In the genomic region with DNA sequence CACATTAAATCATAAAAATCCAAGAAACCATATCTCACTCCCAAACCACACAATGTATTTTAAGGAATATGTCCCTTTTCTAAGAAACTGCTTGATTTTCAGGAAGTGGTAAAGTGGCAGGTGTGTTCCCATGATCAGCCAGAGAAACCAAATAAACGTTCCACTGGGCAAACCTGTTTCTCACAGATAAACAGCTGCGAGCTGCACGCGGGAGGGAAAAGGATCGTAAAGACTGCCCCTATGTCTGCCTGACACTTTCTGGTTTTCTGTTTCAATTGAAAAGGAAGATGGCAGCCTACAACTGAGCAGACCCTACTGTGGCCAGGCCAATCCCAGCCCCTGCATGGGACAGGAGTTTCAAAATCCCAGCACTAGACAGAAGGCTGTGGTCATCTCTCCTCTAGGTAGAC, we compare ENCODE assay signal across 1 cellular context.
TF ChIP-seq lines count a peak whose summit lies in the region.

No MANE protein-coding gene starts in this region.

TF ChIP-seq in K562, 482 proteins besides CTCF, POLR2A, EP300 and RAD21 (continued from another document and continues in another):
- TF ChIP-seq NEUROD1 (IDR thresholded peaks at IDR 0.05; ENCODE audit: borderline replicate concordance, low read depth, low read length, partially characterized antibody) (peak; percentile 63), MEIS2 (IDR thresholded peaks at IDR 0.05; ENCODE audit: partially characterized antibody) (peak; percentile 66), ZNF174 (CRISPR knock-in tag; IDR thresholded peaks at IDR 0.05) (no peak), EZH2 (IDR thresholded peaks at IDR 0.05; ENCODE audit: borderline replicate concordance, low read depth, low read length) (no peak), FOXJ2 (tag; IDR thresholded peaks at IDR 0.05) (no peak), CBX8 (IDR thresholded peaks at IDR 0.05; ENCODE audit: borderline replicate concordance, extremely low read depth, low read depth, low read length, poor library complexity, severe bottlenecking) (no peak), HDAC8 (tag; IDR thresholded peaks at IDR 0.05) (no peak), RNF2 (IDR thresholded peaks at IDR 0.05) (peak; percentile 33; the same call in 1 of the 2 replicates), SLC30A9 (CRISPR knock-in tag; IDR thresholded peaks at IDR 0.05) (no peak), HMG20A (CRISPR knock-in tag; conservative IDR thresholded peaks at IDR 0.05) (no peak), NR2C1 (IDR thresholded peaks at IDR 0.05) (no peak), NR2C1 (tag; IDR thresholded peaks at IDR 0.05) (peak; percentile 60; the same call in 1 of the 2 replicates), SMAD4 (CRISPR knock-in tag; conservative IDR thresholded peaks at IDR 0.05) (peak; percentile 97), KAT2B (IDR thresholded peaks at IDR 0.05; ENCODE audit: low read depth, low read length) (no peak), PHTF2 (CRISPR knock-in tag; IDR thresholded peaks at IDR 0.05) (no peak), TAF15 (IDR thresholded peaks at IDR 0.05; ENCODE audit: low read depth, low read length) (no peak), FOXA3 (CRISPR knock-in tag; conservative IDR thresholded peaks at IDR 0.05 in 1 of 2, IDR thresholded peaks at IDR 0.05 in 1 of 2) (peak in 1 of 2 experiments; percentile 57; a peak in 1 of 4 replicates), SIRT6 (IDR thresholded peaks at IDR 0.05; ENCODE audit: low read depth, low read length) (no peak)
- TF ChIP-seq, protein P1, sequence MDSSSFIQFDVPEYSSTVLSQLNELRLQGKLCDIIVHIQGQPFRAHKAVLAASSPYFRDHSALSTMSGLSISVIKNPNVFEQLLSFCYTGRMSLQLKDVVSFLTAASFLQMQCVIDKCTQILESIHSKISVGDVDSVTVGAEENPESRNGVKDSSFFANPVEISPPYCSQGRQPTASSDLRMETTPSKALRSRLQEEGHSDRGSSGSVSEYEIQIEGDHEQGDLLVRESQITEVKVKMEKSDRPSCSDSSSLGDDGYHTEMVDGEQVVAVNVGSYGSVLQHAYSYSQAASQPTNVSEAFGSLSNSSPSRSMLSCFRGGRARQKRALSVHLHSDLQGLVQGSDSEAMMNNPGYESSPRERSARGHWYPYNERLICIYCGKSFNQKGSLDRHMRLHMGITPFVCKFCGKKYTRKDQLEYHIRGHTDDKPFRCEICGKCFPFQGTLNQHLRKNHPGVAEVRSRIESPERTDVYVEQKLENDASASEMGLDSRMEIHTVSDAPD (CRISPR knock-in tag; IDR thresholded peaks at IDR 0.05), result no peak
- TF ChIP-seq, protein P2, sequence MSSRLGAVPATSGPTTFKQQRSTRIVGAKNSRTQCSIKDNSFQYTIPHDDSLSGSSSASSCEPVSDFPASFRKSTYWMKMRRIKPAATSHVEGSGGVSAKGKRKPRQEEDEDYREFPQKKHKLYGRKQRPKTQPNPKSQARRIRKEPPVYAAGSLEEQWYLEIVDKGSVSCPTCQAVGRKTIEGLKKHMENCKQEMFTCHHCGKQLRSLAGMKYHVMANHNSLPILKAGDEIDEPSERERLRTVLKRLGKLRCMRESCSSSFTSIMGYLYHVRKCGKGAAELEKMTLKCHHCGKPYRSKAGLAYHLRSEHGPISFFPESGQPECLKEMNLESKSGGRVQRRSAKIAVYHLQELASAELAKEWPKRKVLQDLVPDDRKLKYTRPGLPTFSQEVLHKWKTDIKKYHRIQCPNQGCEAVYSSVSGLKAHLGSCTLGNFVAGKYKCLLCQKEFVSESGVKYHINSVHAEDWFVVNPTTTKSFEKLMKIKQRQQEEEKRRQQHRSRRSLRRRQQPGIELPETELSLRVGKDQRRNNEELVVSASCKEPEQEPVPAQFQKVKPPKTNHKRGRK (tag; IDR thresholded peaks at IDR 0.05), result no peak
- TF ChIP-seq, protein P3, sequence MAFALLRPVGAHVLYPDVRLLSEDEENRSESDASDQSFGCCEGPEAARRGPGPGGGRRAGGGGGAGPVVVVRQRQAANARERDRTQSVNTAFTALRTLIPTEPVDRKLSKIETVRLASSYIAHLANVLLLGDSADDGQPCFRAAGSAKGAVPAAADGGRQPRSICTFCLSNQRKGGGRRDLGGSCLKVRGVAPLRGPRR (CRISPR knock-in tag; IDR thresholded peaks at IDR 0.05), result no peak
- TF ChIP-seq, protein P4, sequence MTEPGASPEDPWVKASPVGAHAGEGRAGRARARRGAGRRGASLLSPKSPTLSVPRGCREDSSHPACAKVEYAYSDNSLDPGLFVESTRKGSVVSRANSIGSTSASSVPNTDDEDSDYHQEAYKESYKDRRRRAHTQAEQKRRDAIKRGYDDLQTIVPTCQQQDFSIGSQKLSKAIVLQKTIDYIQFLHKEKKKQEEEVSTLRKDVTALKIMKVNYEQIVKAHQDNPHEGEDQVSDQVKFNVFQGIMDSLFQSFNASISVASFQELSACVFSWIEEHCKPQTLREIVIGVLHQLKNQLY (CRISPR knock-in tag; conservative IDR thresholded peaks at IDR 0.05), result no peak
- TF ChIP-seq, protein P5, sequence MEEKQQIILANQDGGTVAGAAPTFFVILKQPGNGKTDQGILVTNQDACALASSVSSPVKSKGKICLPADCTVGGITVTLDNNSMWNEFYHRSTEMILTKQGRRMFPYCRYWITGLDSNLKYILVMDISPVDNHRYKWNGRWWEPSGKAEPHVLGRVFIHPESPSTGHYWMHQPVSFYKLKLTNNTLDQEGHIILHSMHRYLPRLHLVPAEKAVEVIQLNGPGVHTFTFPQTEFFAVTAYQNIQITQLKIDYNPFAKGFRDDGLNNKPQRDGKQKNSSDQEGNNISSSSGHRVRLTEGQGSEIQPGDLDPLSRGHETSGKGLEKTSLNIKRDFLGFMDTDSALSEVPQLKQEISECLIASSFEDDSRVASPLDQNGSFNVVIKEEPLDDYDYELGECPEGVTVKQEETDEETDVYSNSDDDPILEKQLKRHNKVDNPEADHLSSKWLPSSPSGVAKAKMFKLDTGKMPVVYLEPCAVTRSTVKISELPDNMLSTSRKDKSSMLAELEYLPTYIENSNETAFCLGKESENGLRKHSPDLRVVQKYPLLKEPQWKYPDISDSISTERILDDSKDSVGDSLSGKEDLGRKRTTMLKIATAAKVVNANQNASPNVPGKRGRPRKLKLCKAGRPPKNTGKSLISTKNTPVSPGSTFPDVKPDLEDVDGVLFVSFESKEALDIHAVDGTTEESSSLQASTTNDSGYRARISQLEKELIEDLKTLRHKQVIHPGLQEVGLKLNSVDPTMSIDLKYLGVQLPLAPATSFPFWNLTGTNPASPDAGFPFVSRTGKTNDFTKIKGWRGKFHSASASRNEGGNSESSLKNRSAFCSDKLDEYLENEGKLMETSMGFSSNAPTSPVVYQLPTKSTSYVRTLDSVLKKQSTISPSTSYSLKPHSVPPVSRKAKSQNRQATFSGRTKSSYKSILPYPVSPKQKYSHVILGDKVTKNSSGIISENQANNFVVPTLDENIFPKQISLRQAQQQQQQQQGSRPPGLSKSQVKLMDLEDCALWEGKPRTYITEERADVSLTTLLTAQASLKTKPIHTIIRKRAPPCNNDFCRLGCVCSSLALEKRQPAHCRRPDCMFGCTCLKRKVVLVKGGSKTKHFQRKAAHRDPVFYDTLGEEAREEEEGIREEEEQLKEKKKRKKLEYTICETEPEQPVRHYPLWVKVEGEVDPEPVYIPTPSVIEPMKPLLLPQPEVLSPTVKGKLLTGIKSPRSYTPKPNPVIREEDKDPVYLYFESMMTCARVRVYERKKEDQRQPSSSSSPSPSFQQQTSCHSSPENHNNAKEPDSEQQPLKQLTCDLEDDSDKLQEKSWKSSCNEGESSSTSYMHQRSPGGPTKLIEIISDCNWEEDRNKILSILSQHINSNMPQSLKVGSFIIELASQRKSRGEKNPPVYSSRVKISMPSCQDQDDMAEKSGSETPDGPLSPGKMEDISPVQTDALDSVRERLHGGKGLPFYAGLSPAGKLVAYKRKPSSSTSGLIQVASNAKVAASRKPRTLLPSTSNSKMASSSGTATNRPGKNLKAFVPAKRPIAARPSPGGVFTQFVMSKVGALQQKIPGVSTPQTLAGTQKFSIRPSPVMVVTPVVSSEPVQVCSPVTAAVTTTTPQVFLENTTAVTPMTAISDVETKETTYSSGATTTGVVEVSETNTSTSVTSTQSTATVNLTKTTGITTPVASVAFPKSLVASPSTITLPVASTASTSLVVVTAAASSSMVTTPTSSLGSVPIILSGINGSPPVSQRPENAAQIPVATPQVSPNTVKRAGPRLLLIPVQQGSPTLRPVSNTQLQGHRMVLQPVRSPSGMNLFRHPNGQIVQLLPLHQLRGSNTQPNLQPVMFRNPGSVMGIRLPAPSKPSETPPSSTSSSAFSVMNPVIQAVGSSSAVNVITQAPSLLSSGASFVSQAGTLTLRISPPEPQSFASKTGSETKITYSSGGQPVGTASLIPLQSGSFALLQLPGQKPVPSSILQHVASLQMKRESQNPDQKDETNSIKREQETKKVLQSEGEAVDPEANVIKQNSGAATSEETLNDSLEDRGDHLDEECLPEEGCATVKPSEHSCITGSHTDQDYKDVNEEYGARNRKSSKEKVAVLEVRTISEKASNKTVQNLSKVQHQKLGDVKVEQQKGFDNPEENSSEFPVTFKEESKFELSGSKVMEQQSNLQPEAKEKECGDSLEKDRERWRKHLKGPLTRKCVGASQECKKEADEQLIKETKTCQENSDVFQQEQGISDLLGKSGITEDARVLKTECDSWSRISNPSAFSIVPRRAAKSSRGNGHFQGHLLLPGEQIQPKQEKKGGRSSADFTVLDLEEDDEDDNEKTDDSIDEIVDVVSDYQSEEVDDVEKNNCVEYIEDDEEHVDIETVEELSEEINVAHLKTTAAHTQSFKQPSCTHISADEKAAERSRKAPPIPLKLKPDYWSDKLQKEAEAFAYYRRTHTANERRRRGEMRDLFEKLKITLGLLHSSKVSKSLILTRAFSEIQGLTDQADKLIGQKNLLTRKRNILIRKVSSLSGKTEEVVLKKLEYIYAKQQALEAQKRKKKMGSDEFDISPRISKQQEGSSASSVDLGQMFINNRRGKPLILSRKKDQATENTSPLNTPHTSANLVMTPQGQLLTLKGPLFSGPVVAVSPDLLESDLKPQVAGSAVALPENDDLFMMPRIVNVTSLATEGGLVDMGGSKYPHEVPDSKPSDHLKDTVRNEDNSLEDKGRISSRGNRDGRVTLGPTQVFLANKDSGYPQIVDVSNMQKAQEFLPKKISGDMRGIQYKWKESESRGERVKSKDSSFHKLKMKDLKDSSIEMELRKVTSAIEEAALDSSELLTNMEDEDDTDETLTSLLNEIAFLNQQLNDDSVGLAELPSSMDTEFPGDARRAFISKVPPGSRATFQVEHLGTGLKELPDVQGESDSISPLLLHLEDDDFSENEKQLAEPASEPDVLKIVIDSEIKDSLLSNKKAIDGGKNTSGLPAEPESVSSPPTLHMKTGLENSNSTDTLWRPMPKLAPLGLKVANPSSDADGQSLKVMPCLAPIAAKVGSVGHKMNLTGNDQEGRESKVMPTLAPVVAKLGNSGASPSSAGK (IDR thresholded peaks at IDR 0.05), result peak; percentile 33; the same call in 1 of the 2 replicates
- TF ChIP-seq, protein P6, sequence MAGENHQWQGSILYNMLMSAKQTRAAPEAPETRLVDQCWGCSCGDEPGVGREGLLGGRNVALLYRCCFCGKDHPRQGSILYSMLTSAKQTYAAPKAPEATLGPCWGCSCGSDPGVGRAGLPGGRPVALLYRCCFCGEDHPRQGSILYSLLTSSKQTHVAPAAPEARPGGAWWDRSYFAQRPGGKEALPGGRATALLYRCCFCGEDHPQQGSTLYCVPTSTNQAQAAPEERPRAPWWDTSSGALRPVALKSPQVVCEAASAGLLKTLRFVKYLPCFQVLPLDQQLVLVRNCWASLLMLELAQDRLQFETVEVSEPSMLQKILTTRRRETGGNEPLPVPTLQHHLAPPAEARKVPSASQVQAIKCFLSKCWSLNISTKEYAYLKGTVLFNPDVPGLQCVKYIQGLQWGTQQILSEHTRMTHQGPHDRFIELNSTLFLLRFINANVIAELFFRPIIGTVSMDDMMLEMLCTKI (IDR thresholded peaks at IDR 0.05; ENCODE audit: partially characterized antibody), result no peak
- TF ChIP-seq, protein P7, sequence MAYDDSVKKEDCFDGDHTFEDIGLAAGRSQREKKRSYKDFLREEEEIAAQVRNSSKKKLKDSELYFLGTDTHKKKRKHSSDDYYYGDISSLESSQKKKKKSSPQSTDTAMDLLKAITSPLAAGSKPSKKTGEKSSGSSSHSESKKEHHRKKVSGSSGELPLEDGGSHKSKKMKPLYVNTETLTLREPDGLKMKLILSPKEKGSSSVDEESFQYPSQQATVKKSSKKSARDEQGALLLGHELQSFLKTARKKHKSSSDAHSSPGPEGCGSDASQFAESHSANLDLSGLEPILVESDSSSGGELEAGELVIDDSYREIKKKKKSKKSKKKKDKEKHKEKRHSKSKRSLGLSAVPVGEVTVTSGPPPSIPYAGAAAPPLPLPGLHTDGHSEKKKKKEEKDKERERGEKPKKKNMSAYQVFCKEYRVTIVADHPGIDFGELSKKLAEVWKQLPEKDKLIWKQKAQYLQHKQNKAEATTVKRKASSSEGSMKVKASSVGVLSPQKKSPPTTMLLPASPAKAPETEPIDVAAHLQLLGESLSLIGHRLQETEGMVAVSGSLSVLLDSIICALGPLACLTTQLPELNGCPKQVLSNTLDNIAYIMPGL (CRISPR knock-in tag; IDR thresholded peaks at IDR 0.05), result no peak
- TF ChIP-seq, protein P8, sequence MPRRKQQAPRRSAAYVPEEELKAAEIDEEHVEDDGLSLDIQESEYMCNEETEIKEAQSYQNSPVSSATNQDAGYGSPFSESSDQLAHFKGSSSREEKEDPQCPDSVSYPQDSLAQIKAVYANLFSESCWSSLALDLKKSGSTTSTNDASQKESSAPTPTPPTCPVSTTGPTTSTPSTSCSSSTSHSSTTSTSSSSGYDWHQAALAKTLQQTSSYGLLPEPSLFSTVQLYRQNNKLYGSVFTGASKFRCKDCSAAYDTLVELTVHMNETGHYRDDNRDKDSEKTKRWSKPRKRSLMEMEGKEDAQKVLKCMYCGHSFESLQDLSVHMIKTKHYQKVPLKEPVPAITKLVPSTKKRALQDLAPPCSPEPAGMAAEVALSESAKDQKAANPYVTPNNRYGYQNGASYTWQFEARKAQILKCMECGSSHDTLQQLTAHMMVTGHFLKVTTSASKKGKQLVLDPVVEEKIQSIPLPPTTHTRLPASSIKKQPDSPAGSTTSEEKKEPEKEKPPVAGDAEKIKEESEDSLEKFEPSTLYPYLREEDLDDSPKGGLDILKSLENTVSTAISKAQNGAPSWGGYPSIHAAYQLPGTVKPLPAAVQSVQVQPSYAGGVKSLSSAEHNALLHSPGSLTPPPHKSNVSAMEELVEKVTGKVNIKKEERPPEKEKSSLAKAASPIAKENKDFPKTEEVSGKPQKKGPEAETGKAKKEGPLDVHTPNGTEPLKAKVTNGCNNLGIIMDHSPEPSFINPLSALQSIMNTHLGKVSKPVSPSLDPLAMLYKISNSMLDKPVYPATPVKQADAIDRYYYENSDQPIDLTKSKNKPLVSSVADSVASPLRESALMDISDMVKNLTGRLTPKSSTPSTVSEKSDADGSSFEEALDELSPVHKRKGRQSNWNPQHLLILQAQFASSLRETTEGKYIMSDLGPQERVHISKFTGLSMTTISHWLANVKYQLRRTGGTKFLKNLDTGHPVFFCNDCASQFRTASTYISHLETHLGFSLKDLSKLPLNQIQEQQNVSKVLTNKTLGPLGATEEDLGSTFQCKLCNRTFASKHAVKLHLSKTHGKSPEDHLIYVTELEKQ (CRISPR knock-in tag; IDR thresholded peaks at IDR 0.05), result no peak
- TF ChIP-seq, protein P9, sequence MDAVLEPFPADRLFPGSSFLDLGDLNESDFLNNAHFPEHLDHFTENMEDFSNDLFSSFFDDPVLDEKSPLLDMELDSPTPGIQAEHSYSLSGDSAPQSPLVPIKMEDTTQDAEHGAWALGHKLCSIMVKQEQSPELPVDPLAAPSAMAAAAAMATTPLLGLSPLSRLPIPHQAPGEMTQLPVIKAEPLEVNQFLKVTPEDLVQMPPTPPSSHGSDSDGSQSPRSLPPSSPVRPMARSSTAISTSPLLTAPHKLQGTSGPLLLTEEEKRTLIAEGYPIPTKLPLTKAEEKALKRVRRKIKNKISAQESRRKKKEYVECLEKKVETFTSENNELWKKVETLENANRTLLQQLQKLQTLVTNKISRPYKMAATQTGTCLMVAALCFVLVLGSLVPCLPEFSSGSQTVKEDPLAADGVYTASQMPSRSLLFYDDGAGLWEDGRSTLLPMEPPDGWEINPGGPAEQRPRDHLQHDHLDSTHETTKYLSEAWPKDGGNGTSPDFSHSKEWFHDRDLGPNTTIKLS (IDR thresholded peaks at IDR 0.05; ENCODE audit: borderline replicate concordance, low read depth), result no peak
